17 cellular contexts compared by ENCODE assay signal in genomic region chr17:69715656-69716055, GRCh38.
A peak's percentile ranks its signal among the peaks of the same experiment; 100 is the strongest.
DNase-seq lines count a peak whose midpoint lies in the region; ATAC-seq and TF ChIP-seq lines count a peak whose summit lies in the region.
"Had no signal": no experiment of that assay in that cellular context is flagged by ENCODE, and none has a peak within 500 bp of the region (broad histone marks: within the 10 kb centered on the region; RNA-seq: fewer than 3 reads in every experiment).

No MANE protein-coding gene starts in this region.

- H3K36me3 ChIP-seq in IMR-90 (ENCODE audit: control insufficient read depth, insufficient read depth, low read length) (no peaks in the 10 kb centered on the region), mesenchymal stem cell (ENCODE audit: control insufficient read depth in 1 of 2, insufficient read depth in 2 of 2, low read depth in 1 of 2, low read length in 2 of 2) (no peaks in the 10 kb centered on the region), endodermal cell (ENCODE audit: control insufficient read depth, insufficient read depth, low read length) (no peaks in the 10 kb centered on the region)

- H3K36me3 Mint-ChIP-seq in activated CD4-positive, alpha-beta T cell treated with anti-CD3 and anti-CD28 coated beads for 36 hours (ENCODE audit: low read depth): no peaks in the 10 kb centered on the region
- H3K36me3 Mint-ChIP-seq in stimulated activated naive B cell treated with anti-CD40 and anti-IgM and Interleukin-4, amounts not matched to agents 10 μg/mL and 1 μg/mL and 100 μg/mL, for 72 hours: peaks cover 5 to 6% of the 10 kb centered on the region in 2 donors
- H3K36me3 Mint-ChIP-seq in endodermal cell (ENCODE audit: low read depth) (no peaks in the 10 kb centered on the region), MCF 10A (ENCODE audit: insufficient read depth, unreplicated experiment) (no peaks in the 10 kb centered on the region)
- H3K36me3 Mint-ChIP-seq: CD14-positive monocyte; CD8-positive, alpha-beta T cell had no signal

- H3K4me3 Mint-ChIP-seq in activated CD4-positive, alpha-beta T cell treated with anti-CD3 and anti-CD28 coated beads for 36 hours: no peak overlapping the region
- peak overlapping the region in 1 of 2 donors; percentile 34 for H3K4me3 Mint-ChIP-seq in stimulated activated naive B cell treated with anti-CD40 and anti-IgM and Interleukin-4, amounts not matched to agents 10 μg/mL and 1 μg/mL and 100 μg/mL, for 72 hours
- H3K4me3 Mint-ChIP-seq in endodermal cell: no peak overlapping the region
- no peak overlapping the region for H3K4me3 Mint-ChIP-seq in MCF 10A (ENCODE audit: unreplicated experiment)
- H3K4me3 Mint-ChIP-seq: CD14-positive monocyte; CD8-positive, alpha-beta T cell; GM23338 had no signal

- intact Hi-C loops in activated CD4-positive, alpha-beta T cell treated with anti-CD3 and anti-CD28 coated beads for 36 hours (cut with DNase I, micrococcal nuclease): no loop called here
- intact Hi-C loops in IMR-90 (cut with micrococcal nuclease) (no loop called here), MCF 10A (cut with micrococcal nuclease) (no loop called here)

- H2BK12ac ChIP-seq in mesenchymal stem cell (ENCODE audit: low read length in 2 of 2): no peak overlapping the region

- no peak overlapping the region for H3K9ac ChIP-seq in IMR-90 (ENCODE audit: low read depth, low read length)
- no peak overlapping the region for H3K9ac ChIP-seq in mesenchymal stem cell (ENCODE audit: low read length)
- H3K9ac ChIP-seq in endodermal cell (ENCODE audit: extremely low read depth, low read length, poor library complexity, severe bottlenecking): no peak overlapping the region

- H3K27me3 Mint-ChIP-seq in activated CD4-positive, alpha-beta T cell treated with anti-CD3 and anti-CD28 coated beads for 36 hours: peaks cover under 1% of the 10 kb centered on the region
- peaks cover 0 to 4% of the 10 kb centered on the region in 2 donors for H3K27me3 Mint-ChIP-seq in stimulated activated naive B cell treated with anti-CD40 and anti-IgM and Interleukin-4, amounts not matched to agents 10 μg/mL and 1 μg/mL and 100 μg/mL, for 72 hours
- peaks cover 29% of the 10 kb centered on the region for H3K27me3 Mint-ChIP-seq in endodermal cell (ENCODE audit: insufficient read depth)
- H3K27me3 Mint-ChIP-seq in MCF 10A (ENCODE audit: insufficient read depth, unreplicated experiment): no peaks in the 10 kb centered on the region

- H3K23ac ChIP-seq in IMR-90 (ENCODE audit: low read depth, low read length): no peak overlapping the region
- H3K23ac ChIP-seq in mesenchymal stem cell (ENCODE audit: low read length in 2 of 2): no peak overlapping the region

- peaks cover 7% of the 10 kb centered on the region for H3K4me1 Mint-ChIP-seq in activated CD4-positive, alpha-beta T cell treated with anti-CD3 and anti-CD28 coated beads for 36 hours
- peaks cover 3 to 15% of the 10 kb centered on the region in 2 donors for H3K4me1 Mint-ChIP-seq in stimulated activated naive B cell treated with anti-CD40 and anti-IgM and Interleukin-4, amounts not matched to agents 10 μg/mL and 1 μg/mL and 100 μg/mL, for 72 hours
- H3K4me1 Mint-ChIP-seq in endodermal cell (peaks cover 10% of the 10 kb centered on the region), MCF 10A (ENCODE audit: insufficient read depth, unreplicated experiment) (no peaks in the 10 kb centered on the region)
- H3K4me1 Mint-ChIP-seq: CD14-positive monocyte, GM23338 had no signal

- H2BK5ac ChIP-seq in IMR-90 (ENCODE audit: low read depth, low read length, poor library complexity, severe bottlenecking): no peak overlapping the region
- H2BK5ac ChIP-seq in mesenchymal stem cell (ENCODE audit: low read depth, low read length, poor library complexity, severe bottlenecking): no peak overlapping the region

- POLR2A ChIA-PET in activated CD4-positive, alpha-beta T cell treated with anti-CD3 and anti-CD28 coated beads for 36 hours (lab: Charles Lee): no interaction called here
- POLR2A ChIA-PET in IMR-90 (lab: Charles Lee; ENCODE audit: unreplicated experiment) (no interaction called here), MCF 10A (lab: Yijun Ruan, JAX) (interaction anchor here (1.0 kb wide), 1 partner anchor 13 kb away, joined by 6 read pairs; no protein-coding TSS in a partner anchor)

- H3K27ac Mint-ChIP-seq in activated CD4-positive, alpha-beta T cell treated with anti-CD3 and anti-CD28 coated beads for 36 hours: no peak overlapping the region
- H3K27ac Mint-ChIP-seq in stimulated activated naive B cell treated with anti-CD40 and anti-IgM and Interleukin-4, amounts not matched to agents 10 μg/mL and 1 μg/mL and 100 μg/mL, for 72 hours: peak overlapping the region; percentile 90
- H3K27ac Mint-ChIP-seq in endodermal cell (no peak overlapping the region), MCF 10A (ENCODE audit: low read depth, unreplicated experiment) (no peak overlapping the region)
- H3K27ac Mint-ChIP-seq: CD14-positive monocyte; CD8-positive, alpha-beta T cell; GM23338 had no signal

- TF ChIP-seq POLR2A in IMR-90 (IDR thresholded peaks at IDR 0.05; ENCODE audit: low read depth, low read length): no peak

- H4K91ac ChIP-seq in IMR-90 (ENCODE audit: insufficient read depth, low read depth, low read length) (no peak overlapping the region), mesenchymal stem cell (ENCODE audit: low read length) (no peak overlapping the region)

- no peak overlapping the region for H2BK120ac ChIP-seq in IMR-90 (ENCODE audit: low read depth, low read length)
- H2BK120ac ChIP-seq in mesenchymal stem cell (ENCODE audit: low read depth, low read length): no peak overlapping the region

- H3K9me3 Mint-ChIP-seq in activated CD4-positive, alpha-beta T cell treated with anti-CD3 and anti-CD28 coated beads for 36 hours (ENCODE audit: low read depth): no peaks in the 10 kb centered on the region
- peaks cover 7 to 8% of the 10 kb centered on the region in 2 donors for H3K9me3 Mint-ChIP-seq in stimulated activated naive B cell treated with anti-CD40 and anti-IgM and Interleukin-4, amounts not matched to agents 10 μg/mL and 1 μg/mL and 100 μg/mL, for 72 hours
- no peaks in the 10 kb centered on the region for H3K9me3 Mint-ChIP-seq in endodermal cell
- no peaks in the 10 kb centered on the region for H3K9me3 Mint-ChIP-seq in MCF 10A (ENCODE audit: unreplicated experiment)
- H3K9me3 Mint-ChIP-seq: CD8-positive, alpha-beta T cell; GM23338 had no signal

- H3K4me2 ChIP-seq in IMR-90 (ENCODE audit: low read depth, low read length) (no peak overlapping the region), mesenchymal stem cell (ENCODE audit: low read length, poor library complexity, severe bottlenecking) (no peak overlapping the region)
- H3K4me2 ChIP-seq: GM23338 had no signal

- H3K27ac ChIP-seq in IMR-90 (ENCODE audit: insufficient read depth, low read length): no peak overlapping the region
- H3K27ac ChIP-seq in mesenchymal stem cell (ENCODE audit: low read length, poor library complexity, severe bottlenecking): no peak overlapping the region
- no peak overlapping the region for H3K27ac ChIP-seq in endodermal cell (ENCODE audit: low read depth, low read length)
- H3K27ac ChIP-seq: 22Rv1 had no signal

- H3K27me3 ChIP-seq in IMR-90 (ENCODE audit: control insufficient read depth, insufficient read depth, low read length) (no peaks in the 10 kb centered on the region), mesenchymal stem cell (ENCODE audit: control insufficient read depth in 1 of 2, insufficient read depth in 1 of 2, low read length in 2 of 2) (no peaks in the 10 kb centered on the region), endodermal cell (ENCODE audit: control insufficient read depth, insufficient read depth, low read length, poor library complexity, severe bottlenecking) (peaks cover 39% of the 10 kb centered on the region)

- no peaks in the 10 kb centered on the region for H4K20me1 ChIP-seq in IMR-90 (ENCODE audit: insufficient read depth, low read length)

- BruUV-seq in IMR-90 (replicated peaks; lab: Mats Ljungman, UMichigan): no TSS peak
- BruUV-seq in MCF 10A (replicated peaks; lab: Mats Ljungman, UMichigan): no TSS peak

- H3K14ac ChIP-seq in IMR-90 (replicated peaks; ENCODE audit: low read depth, low read length) (no peak overlapping the region), mesenchymal stem cell (ENCODE audit: low read length in 2 of 2) (no peak overlapping the region)

- H3K9me1 ChIP-seq in IMR-90 (ENCODE audit: insufficient read depth, low read length): no peaks in the 10 kb centered on the region

- H4K5ac ChIP-seq in IMR-90 (ENCODE audit: low read depth, low read length): no peak overlapping the region; the same call in 1 of the 2 replicates

- H2BK20ac ChIP-seq in IMR-90 (ENCODE audit: low read depth, low read length): no peak overlapping the region

- no peak overlapping the region for H4K8ac ChIP-seq in IMR-90 (ENCODE audit: low read depth in 2 of 2, low read length in 2 of 2)
- no peak overlapping the region for H4K8ac ChIP-seq in mesenchymal stem cell (ENCODE audit: low read length)

- H3K56ac ChIP-seq in IMR-90 (ENCODE audit: extremely low read depth, insufficient read depth, low read length): no peak overlapping the region

- H2AK5ac ChIP-seq in IMR-90 (ENCODE audit: low read depth, low read length) (peak overlapping the region; percentile 56), mesenchymal stem cell (ENCODE audit: low read length, severe bottlenecking) (peak overlapping the region; percentile 41)

- no peak overlapping the region for H3K4ac ChIP-seq in IMR-90 (ENCODE audit: low read depth, low read length)
- no peak overlapping the region for H3K4ac ChIP-seq in mesenchymal stem cell (ENCODE audit: low read depth in 1 of 2, low read length in 2 of 2)

- dilution Hi-C loops in IMR-90 (cut with HindIII; ENCODE audit: low sequenced_read_pairs, unreplicated experiment): no loop called here

- no peak overlapping the region for H3K4me3 ChIP-seq in IMR-90 (ENCODE audit: insufficient read depth, low read depth, low read length)
- no peak overlapping the region for H3K4me3 ChIP-seq in mesenchymal stem cell (ENCODE audit: insufficient read depth in 1 of 2, low read depth in 1 of 2, low read length in 2 of 2)
- H3K4me3 ChIP-seq in endodermal cell (ENCODE audit: low read length): no peak overlapping the region
- H3K4me3 ChIP-seq: GM23338 had no signal

- no peak for DNase-seq in activated CD4-positive, alpha-beta T cell treated with anti-CD3 and anti-CD28 coated beads for 36 hours
- no peak for DNase-seq in activated CD4-positive, alpha-beta T cell treated with anti-CD3 and anti-CD28 coated beads, Interleukin-2, amount 50 U/mL, for 48 hours
- DNase-seq in IMR-90 (no peak), mesenchymal stem cell (no peak), endodermal cell (no peak), MCF 10A (ENCODE audit: unreplicated experiment) (no peak)
- DNase-seq in stimulated activated naive B cell treated with anti-CD40 and anti-IgM and Interleukin-4, amounts not matched to agents 10 μg/mL and 1 μg/mL and 100 μg/mL, for 72 hours: peak; percentile 4
- DNase-seq: CD8-positive, alpha-beta T cell; COR-L47; DMS153; DMS79 treated with DMSO at 0.1 percent for 48 hours; EL; H7 had no signal

- WGBS in IMR-90 (ENCODE audit: extremely low coverage in 2 of 2, insufficient read length in 1 of 2), 2 experiments: no CpG with 5 or more reads among the region's 4 CpGs
- 100% methylated on average over 1 of the region's 4 CpGs for WGBS in mesenchymal stem cell
- WGBS in endodermal cell (ENCODE audit: insufficient coverage in 1 of 2, insufficient read length in 1 of 2), 2 experiments: 99 to 100% methylated on average over 3 to 4 of the region's 4 CpGs

- H3K18ac ChIP-seq in IMR-90 (ENCODE audit: low read depth, low read length): no peak overlapping the region
- H3K18ac ChIP-seq in mesenchymal stem cell (ENCODE audit: low read depth in 1 of 2, low read length in 2 of 2): no peak overlapping the region

- no peak overlapping the region for H2AK9ac ChIP-seq in IMR-90 (replicated peaks; ENCODE audit: low read depth, low read length, poor library complexity)

- H2AFZ ChIP-seq in IMR-90 (replicated peaks; ENCODE audit: low read length, poor library complexity): no peak overlapping the region
- no peak overlapping the region for H2AFZ ChIP-seq in mesenchymal stem cell (ENCODE audit: low read depth, low read length)

- ATAC-seq in activated CD4-positive, alpha-beta T cell treated with anti-CD3 and anti-CD28 coated beads for 36 hours: peak; percentile 36
- ATAC-seq in IMR-90 (ENCODE audit: low read depth) (no peak), GM19467 (IDR thresholded peaks at IDR 0.05; ENCODE audit: unreplicated experiment) (no peak)
- peak; percentile 52 to 63 for ATAC-seq in stimulated activated naive B cell treated with anti-CD40 and anti-IgM and Interleukin-4, amounts not matched to agents 10 μg/mL and 1 μg/mL and 100 μg/mL, for 72 hours (replicated peaks)
- ATAC-seq: CD8-positive, alpha-beta T cell; GM23338 had no signal

- no peaks in the 10 kb centered on the region for H3K9me3 ChIP-seq in IMR-90 (ENCODE audit: control insufficient read depth, insufficient read depth, low read length)
- H3K9me3 ChIP-seq in mesenchymal stem cell (ENCODE audit: control insufficient read depth, low read length): no peaks in the 10 kb centered on the region
- no peaks in the 10 kb centered on the region for H3K9me3 ChIP-seq in endodermal cell (ENCODE audit: control insufficient read depth, low read length)

- TF ChIP-seq RAD21 in IMR-90 (IDR thresholded peaks at IDR 0.05; ENCODE audit: low read length): no peak

- H3K4me1 ChIP-seq in IMR-90 (ENCODE audit: control insufficient read depth, insufficient read depth, low read length) (peaks cover 11% of the 10 kb centered on the region), mesenchymal stem cell (ENCODE audit: control insufficient read depth, insufficient read depth, low read depth, low read length) (peaks cover 3% of the 10 kb centered on the region), endodermal cell (ENCODE audit: control insufficient read depth, insufficient read depth, low read length) (no peaks in the 10 kb centered on the region)

- H3K79me1 ChIP-seq in IMR-90 (ENCODE audit: low read depth in 1 of 2, low read length in 2 of 2) (no peaks in the 10 kb centered on the region), mesenchymal stem cell (replicated peaks; ENCODE audit: low read length, poor library complexity, severe bottlenecking) (no peaks in the 10 kb centered on the region)

- H2BK15ac ChIP-seq in IMR-90 (ENCODE audit: low read depth, low read length) (no peak overlapping the region), mesenchymal stem cell (ENCODE audit: low read depth, poor library complexity, severe bottlenecking) (no peak overlapping the region)

- TF ChIP-seq CTCF in IMR-90 (conservative IDR thresholded peaks at IDR 0.05; ENCODE audit: low read depth, low read length): no peak
- no peak for TF ChIP-seq CTCF in endodermal cell (conservative IDR thresholded peaks at IDR 0.05)
- TF ChIP-seq CTCF in MCF 10A (IDR thresholded peaks at IDR 0.05; ENCODE audit: unreplicated experiment): no peak

- in situ Hi-C loops in IMR-90 (cut with MboI; ENCODE audit: low sequenced_read_pairs): no loop called here

- CTCF ChIA-PET in activated CD4-positive, alpha-beta T cell treated with anti-CD3 and anti-CD28 coated beads for 36 hours (lab: Charles Lee): interaction anchor here (1.0 kb wide), 1 partner anchor 109 kb away, joined by 4 read pairs; no protein-coding TSS in a partner anchor
- CTCF ChIA-PET in IMR-90 (lab: Yijun Ruan, JAX): no interaction called here
- CTCF ChIA-PET in MCF 10A (lab: Yijun Ruan, JAX): no interaction called here

Comparison
In these comparisons a context has a peak if more than half of its experiments do, and no peak if none do; other contexts are left out.
1. ATAC-seq: peak in activated CD4-positive, alpha-beta T cell treated with anti-CD3 and anti-CD28 coated beads for 36 hours (single experiment) and stimulated activated naive B cell treated with anti-CD40 and anti-IgM and Interleukin-4, amounts not matched to agents 10 μg/mL and 1 μg/mL and 100 μg/mL, for 72 hours (2 of 2); none in IMR-90 (single experiment) and GM19467 (single experiment).